ENCODE assay signal across 30 cellular contexts in genomic region chr3:4688411-4688810, GRCh38.
A peak's percentile ranks its signal among the peaks of the same experiment; 100 is the strongest.
DNase-seq lines count a peak whose midpoint lies in the region; ATAC-seq and TF ChIP-seq lines count a peak whose summit lies in the region.
"Had no signal": no experiment of that assay in that cellular context is flagged by ENCODE, and none has a peak within 500 bp of the region (broad histone marks: within the 10 kb centered on the region; RNA-seq: fewer than 3 reads in every experiment).

No MANE protein-coding gene starts in this region.

- H3K4me3 ChIP-seq in adipocyte (ENCODE audit: low read length) (no peak overlapping the region), prostate gland (no peak overlapping the region)
- H3K4me3 ChIP-seq: A549, adrenal gland, psoas muscle, SK-N-MC, vagina had no signal

- intact Hi-C loops in prostate gland (cut with DNase I), result no loop called here

- H3K27ac ChIP-seq in C4-2B (peak overlapping the region; percentile 38; the same call in 1 of the 2 replicates), prostate gland (peak overlapping the region; percentile 19 to 64)
- H3K27ac ChIP-seq: A549, adrenal gland, psoas muscle, SK-N-MC, vagina had no signal

- no peak for TF ChIP-seq CTCF in C4-2B (conservative IDR thresholded peaks at IDR 0.05)
- TF ChIP-seq CTCF in prostate gland (IDR thresholded peaks at IDR 0.05), result no peak

- H3K4me1 ChIP-seq in adipocyte (ENCODE audit: control insufficient read depth, insufficient read depth, low read length) (peaks cover 4% of the 10 kb centered on the region), prostate gland (replicated peaks) (peaks cover 7% of the 10 kb centered on the region)
- H3K4me1 ChIP-seq: A549, adrenal gland, psoas muscle, vagina had no signal

- 22% methylated on average over 4 of the region's 4 CpGs for WGBS in prostate gland

- peaks cover 15% of the 10 kb centered on the region for H3K9me3 ChIP-seq in adipocyte (ENCODE audit: control insufficient read depth, low read length)
- no peaks in the 10 kb centered on the region for H3K9me3 ChIP-seq in prostate gland
- H3K9me3 ChIP-seq: adrenal gland, psoas muscle, vagina had no signal

- ATAC-seq in GM19467 (IDR thresholded peaks at IDR 0.05; ENCODE audit: unreplicated experiment), result no peak
- ATAC-seq in GM18520 (IDR thresholded peaks at IDR 0.05; ENCODE audit: unreplicated experiment), result no peak
- ATAC-seq in HG03378 (IDR thresholded peaks at IDR 0.05; ENCODE audit: unreplicated experiment), result no peak
- ATAC-seq: A549; activated T-cell treated with anti-CD3 and anti-CD28 coated beads, Interleukin-2, amount 50 U/mL, for 72 hours; left ventricle myocardium superior; psoas muscle had no signal

- no peak overlapping the region for H3K9ac ChIP-seq in adipocyte (ENCODE audit: low read length)

- H3K36me3 ChIP-seq in adipocyte (ENCODE audit: control insufficient read depth, insufficient read depth, low read length, severe bottlenecking) (peaks cover 38% of the 10 kb centered on the region), prostate gland (peaks cover 4 to 11% of the 10 kb centered on the region in 2 donors)

- no peaks in the 10 kb centered on the region for H3K27me3 ChIP-seq in adipocyte (replicated peaks; ENCODE audit: control insufficient read depth, insufficient read depth, low read length)
- H3K27me3 ChIP-seq in prostate gland (replicated peaks; ENCODE audit: insufficient read depth), result no peaks in the 10 kb centered on the region
- H3K27me3 ChIP-seq: adrenal gland, vagina had no signal

- DNase-seq in adipocyte (ENCODE audit: low read depth) (peak; percentile 38), fibroblast of the conjunctiva (ENCODE audit: low read depth) (peak; percentile 29), prostate gland (ENCODE audit: low spot score) (peak; percentile 46), iPS-NIHi7 (ENCODE audit: extremely low spot score) (no peak)
- DNase-seq: activated CD4-positive, alpha-beta memory T cell treated with anti-CD3 and anti-CD28 coated beads for 36 hours; activated CD4-positive, CD25-positive, alpha-beta regulatory T cell treated with anti-CD3 and anti-CD28 coated beads, Interleukin-2, amount 50 U/mL, for 72 hours; activated T-cell treated with anti-CD3 and anti-CD28 coated beads, Interleukin-2, amount 50 U/mL, for 72 hours; adrenal gland; AML-193; CD4-positive, alpha-beta T cell; glutamatergic neuron; KBM-7; kidney; left ventricle myocardium superior; MM.1S; NCI-H1105 treated with DMSO at 0.1 percent for 48 hours; NCI-H2081; NCI-H2227 treated with DMSO at 0.1 percent for 48 hours; NCI-H526; OCI-M1; psoas muscle; stimulated activated CD4-positive, alpha-beta T cell treated with anti-CD3 and anti-CD28 coated beads, Interleukin-15, amount 100 ng/mL, for 24 hours; stimulated activated CD4-positive, alpha-beta T cell treated with anti-CD3 and anti-CD28 coated beads, Interleukin-4, amount 100 ng/mL, for 4 hours had no signal

- TF ChIP-seq POLR2A in prostate gland (IDR thresholded peaks at IDR 0.05), result no peak
